20 cellular contexts compared by ENCODE assay signal in the genomic region with DNA sequence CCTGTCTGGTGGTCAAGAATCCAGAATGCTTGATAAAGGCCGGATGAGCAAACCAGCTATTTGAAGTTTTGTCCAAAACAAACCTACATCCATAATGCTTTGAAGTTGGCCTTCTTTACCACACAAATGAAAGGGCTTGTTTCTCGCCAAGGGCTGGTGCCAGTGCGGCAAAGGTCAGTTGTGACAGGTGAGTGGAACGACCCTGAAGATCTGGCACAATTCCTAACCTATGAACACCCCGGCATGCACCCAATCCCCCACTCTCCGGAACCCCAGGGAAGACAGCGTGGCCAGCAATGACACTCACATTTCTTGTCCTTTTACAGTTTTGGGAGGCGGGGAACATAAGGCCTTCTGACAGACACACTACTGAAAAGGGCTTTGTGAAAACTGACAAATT.
DNase-seq lines count a peak whose midpoint lies in the region; TF ChIP-seq lines count a peak whose summit lies in the region.
"Had no signal": no experiment of that assay in that cellular context is flagged by ENCODE, and none has a peak within 500 bp of the region (broad histone marks: within the 10 kb centered on the region; RNA-seq: fewer than 3 reads in every experiment).

No MANE protein-coding gene starts in this region.

- H3K9me3 ChIP-seq in esophagus muscularis mucosa: no peaks in the 10 kb centered on the region
- H3K9me3 ChIP-seq: MG63, SJSA1 had no signal

- DNase-seq in activated T-cell treated with anti-CD3 and anti-CD28 coated beads, Interleukin-2, amount 50 U/mL, for 24 hours: no peak
- no peak for DNase-seq in activated T-cell treated with anti-CD3 and anti-CD28 coated beads, Interleukin-2, amount 50 U/mL, for 48 hours
- peak; percentile 70 for DNase-seq in SW480 (ENCODE audit: low spot score)
- peak; percentile 60 for DNase-seq in esophagus muscularis mucosa (ENCODE audit: extremely low spot score)
- peak; percentile 44 for DNase-seq in osteocyte (ENCODE audit: extremely low spot score, unreplicated experiment)
- DNase-seq in LoVo (ENCODE audit: low spot score): no peak
- DNase-seq in GM13976 (ENCODE audit: low spot score): no peak
- no peak for DNase-seq in activated gamma-delta T cell (lab: John Stamatoyannopoulos, UW)
- DNase-seq: CD4-positive, alpha-beta T cell; Kasumi-1; MG63; NCI-H1105 treated with DMSO at 0.1 percent for 48 hours; NCI-H2029 treated with DMSO at 0.1 percent for 48 hours; NCI-H446 treated with DMSO at 0.1 percent for 48 hours; NCI-H526; NCI-H82; NK-92 treated with Interleukin-12 subunit alpha and Interleukin-12 subunit beta, amount 100 ng/mL, for 24 hours; PC-3 had no signal

- peaks cover 28% of the 10 kb centered on the region for H3K4me1 Mint-ChIP-seq in activated T-cell treated with anti-CD3 and anti-CD28 coated beads, Interleukin-2, amount 50 U/mL, for 24 hours (ENCODE audit: low read depth)
- H3K4me1 Mint-ChIP-seq in osteocyte (ENCODE audit: unreplicated experiment): peaks cover 67% of the 10 kb centered on the region

- intact Hi-C loops in esophagus muscularis mucosa (cut with DNase I): no loop called here

- in situ Hi-C loops in GM13976 (cut with MboI; ENCODE audit: low sequenced_read_pairs, unreplicated experiment): no loop called here

- H3K27ac ChIP-seq in esophagus muscularis mucosa (replicated peaks in 1 of 4): no peak overlapping the region
- H3K27ac ChIP-seq: HL-60 had no signal

- TF ChIP-seq POLR2A in esophagus muscularis mucosa (IDR thresholded peaks at IDR 0.05; ENCODE audit: low read depth): no peak

- H3K4me3 ChIP-seq in esophagus muscularis mucosa: no peak overlapping the region
- H3K4me3 ChIP-seq: MG63, SJSA1 had no signal

- no peaks in the 10 kb centered on the region for H3K9me3 Mint-ChIP-seq in activated T-cell treated with anti-CD3 and anti-CD28 coated beads, Interleukin-2, amount 50 U/mL, for 24 hours
- no peaks in the 10 kb centered on the region for H3K9me3 Mint-ChIP-seq in osteocyte (ENCODE audit: unreplicated experiment)
- H3K9me3 Mint-ChIP-seq: CD4-positive, alpha-beta T cell had no signal

- H3K4me3 Mint-ChIP-seq in activated T-cell treated with anti-CD3 and anti-CD28 coated beads, Interleukin-2, amount 50 U/mL, for 24 hours: no peak overlapping the region
- no peak overlapping the region for H3K4me3 Mint-ChIP-seq in osteocyte (ENCODE audit: unreplicated experiment)
- H3K4me3 Mint-ChIP-seq: CD4-positive, alpha-beta T cell had no signal

- H3K36me3 Mint-ChIP-seq in activated T-cell treated with anti-CD3 and anti-CD28 coated beads, Interleukin-2, amount 50 U/mL, for 24 hours (ENCODE audit: low read depth): peaks cover 75% of the 10 kb centered on the region
- H3K36me3 Mint-ChIP-seq in osteocyte (ENCODE audit: unreplicated experiment): peaks cover 5% of the 10 kb centered on the region

- TF ChIP-seq CTCF in esophagus muscularis mucosa (IDR thresholded peaks at IDR 0.05) (no peak), osteocyte (IDR thresholded peaks at IDR 0.05) (no peak), GM13976 (IDR thresholded peaks at IDR 0.05; ENCODE audit: borderline replicate concordance, control extremely low read depth, extremely low read depth, insufficient read depth, missing control alignments) (no peak)

- H3K27me3 Mint-ChIP-seq in activated T-cell treated with anti-CD3 and anti-CD28 coated beads, Interleukin-2, amount 50 U/mL, for 24 hours: no peaks in the 10 kb centered on the region
- H3K27me3 Mint-ChIP-seq in osteocyte (ENCODE audit: unreplicated experiment): no peaks in the 10 kb centered on the region
- H3K27me3 Mint-ChIP-seq: CD4-positive, alpha-beta T cell had no signal

- peak overlapping the region; percentile 33 for H3K27ac Mint-ChIP-seq in activated T-cell treated with anti-CD3 and anti-CD28 coated beads, Interleukin-2, amount 50 U/mL, for 24 hours
- H3K27ac Mint-ChIP-seq in osteocyte (ENCODE audit: unreplicated experiment): peak overlapping the region; percentile 65
- H3K27ac Mint-ChIP-seq: CD4-positive, alpha-beta T cell had no signal

- peaks cover 12 to 49% (median 42%) of the 10 kb centered on the region in 4 donors for H3K4me1 ChIP-seq in esophagus muscularis mucosa

- no peak for TF ChIP-seq EP300 in esophagus muscularis mucosa (IDR thresholded peaks at IDR 0.05)

- peaks cover 0 to 7% (median 2%) of the 10 kb centered on the region in 4 donors for H3K36me3 ChIP-seq in esophagus muscularis mucosa
- H3K36me3 ChIP-seq: MG63 had no signal

- no peaks in the 10 kb centered on the region for H3K27me3 ChIP-seq in esophagus muscularis mucosa
- H3K27me3 ChIP-seq: MG63, SJSA1 had no signal

- 83% methylated on average over 8 of the region's 8 CpGs for WGBS in esophagus muscularis mucosa

Comparison
In these comparisons a context has a peak if more than half of its experiments do, and no peak if none do; other contexts are left out.
1. DNase-seq: peak in SW480 (single experiment), esophagus muscularis mucosa (single experiment) and osteocyte (single experiment); none in activated T-cell treated with anti-CD3 and anti-CD28 coated beads, Interleukin-2, amount 50 U/mL, for 24 hours (single experiment), activated T-cell treated with anti-CD3 and anti-CD28 coated beads, Interleukin-2, amount 50 U/mL, for 48 hours (0 of 2), LoVo (single experiment), GM13976 (single experiment) and activated gamma-delta T cell (single experiment).